1 cellular context compared by ENCODE assay signal in genomic region chrX:135740683-135741149, GRCh38.
TF ChIP-seq lines count a peak whose summit lies in the region.

No MANE protein-coding gene starts in this region.

TF ChIP-seq in HepG2, 621 proteins besides CTCF, POLR2A, EP300 and RAD21:
- TF ChIP-seq SNAPC4 (CRISPR knock-in tag; IDR thresholded peaks at IDR 0.05) (no peak), STAG1 (CRISPR knock-in tag; IDR thresholded peaks at IDR 0.05) (peak; percentile 25; the same call in 1 of the 2 replicates), ZNF331 (CRISPR knock-in tag; IDR thresholded peaks at IDR 0.05) (peak; percentile 18; the same call in 1 of the 2 replicates)
